Comparison of ENCODE assay signal across 7 cellular contexts in the genomic region with DNA sequence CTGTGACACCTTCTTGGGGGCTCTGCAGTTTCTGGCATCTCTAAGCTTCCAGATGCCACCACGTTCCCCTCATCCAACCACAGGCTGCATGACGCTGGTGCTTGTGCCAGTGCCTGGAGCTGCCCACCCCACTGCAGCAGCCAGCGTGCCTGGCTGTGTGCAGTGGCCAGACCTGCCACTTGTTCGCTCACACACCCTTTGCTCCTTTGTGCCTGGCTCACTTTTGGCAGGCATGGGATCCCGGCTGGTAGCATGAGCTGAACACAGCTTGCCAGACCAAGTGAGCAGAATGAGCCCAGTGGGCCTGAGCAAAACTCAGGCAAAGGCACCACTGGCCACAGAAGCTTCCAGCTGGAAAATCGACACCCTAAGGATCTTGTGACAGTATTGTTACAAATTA.
"Had no signal": no experiment of that assay in that cellular context is flagged by ENCODE, and none has a peak within 500 bp of the region (broad histone marks: within the 10 kb centered on the region; RNA-seq: fewer than 3 reads in every experiment).

No MANE protein-coding gene starts in this region.

- H3K4me3 ChIP-seq: GM23338, HAP-1 had no signal

- H2AFZ ChIP-seq: GM23338 had no signal

- H3K36me3 ChIP-seq: HAP-1 had no signal

- DNase-seq: H7, HFFc6, KBM-7 had no signal

- H3K9me3 ChIP-seq: HAP-1 had no signal

- FAIRE-seq: HepG2 had no signal

- H3K4me2 ChIP-seq: GM23338 had no signal

- ATAC-seq: GM23338, HCT116 had no signal
